In the genomic region with DNA sequence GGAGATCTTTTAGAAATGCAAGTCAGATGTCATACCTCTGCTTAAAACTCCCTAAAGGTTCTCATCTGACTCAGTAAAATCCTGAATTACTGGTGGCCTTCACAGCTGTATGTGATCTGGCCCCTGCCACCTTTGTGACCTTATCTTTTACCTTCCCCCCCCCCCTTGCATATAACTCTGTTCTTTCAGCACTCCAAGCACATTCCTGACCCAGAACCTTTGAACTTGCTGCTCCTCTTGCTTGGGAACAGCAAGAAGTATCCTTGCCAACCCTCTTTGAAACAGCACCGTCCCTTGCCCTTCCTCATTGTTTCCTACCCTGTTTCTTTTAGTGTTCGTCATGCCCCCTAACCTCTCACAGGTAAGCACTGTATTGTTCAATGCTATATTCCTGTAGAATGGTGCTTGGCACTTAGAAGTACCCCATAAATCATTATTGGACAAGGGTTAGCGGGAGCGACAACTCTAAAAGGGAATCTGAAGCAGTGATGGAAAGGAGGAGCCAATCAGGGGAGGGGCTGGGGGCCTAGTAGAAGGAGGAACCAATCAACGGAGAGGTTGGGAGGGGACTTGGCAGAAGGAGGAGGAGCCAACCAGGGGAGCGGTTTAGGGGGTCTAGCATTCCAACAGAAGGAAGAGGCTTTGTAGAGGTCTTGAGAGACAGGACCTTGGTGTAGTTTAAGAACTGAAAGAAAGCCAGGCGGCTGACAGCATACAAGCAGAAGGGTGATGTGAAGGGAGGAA, we compare ENCODE assay signal across 3 cellular contexts.
TF ChIP-seq lines count a peak whose summit lies in the region.

No MANE protein-coding gene starts in this region.

TF ChIP-seq in liver, 16 proteins besides CTCF, POLR2A, EP300 and RAD21:
- TF ChIP-seq YY1 (IDR thresholded peaks at IDR 0.05) (no peak), SP1 (IDR thresholded peaks at IDR 0.05) (no peak), RXRA (IDR thresholded peaks at IDR 0.05) (no peak), NR2F2 (IDR thresholded peaks at IDR 0.05) (peak; percentile 16), GABPA (IDR thresholded peaks at IDR 0.05 in 1 of 2, conservative IDR thresholded peaks at IDR 0.05 in 1 of 2) (no peak), FOXA1 (IDR thresholded peaks at IDR 0.05) (no peak), JUND (IDR thresholded peaks at IDR 0.05) (no peak), REST (IDR thresholded peaks at IDR 0.05) (no peak), HNF4A (conservative IDR thresholded peaks at IDR 0.05) (no peak)

TF ChIP-seq in HepG2, 621 proteins besides CTCF, POLR2A, EP300 and RAD21:
- TF ChIP-seq HCFC1 (IDR thresholded peaks at IDR 0.05; ENCODE audit: low read depth, low read length) (no peak), ZNF329 (CRISPR knock-in tag; IDR thresholded peaks at IDR 0.05; ENCODE audit: low read depth) (no peak), FOSL2 (CRISPR knock-in tag; IDR thresholded peaks at IDR 0.05) (no peak), GPN1 (CRISPR knock-in tag; IDR thresholded peaks at IDR 0.05; ENCODE audit: borderline replicate concordance) (no peak), TBX3 (IDR thresholded peaks at IDR 0.05; ENCODE audit: borderline replicate concordance) (no peak), RBM39 (IDR thresholded peaks at IDR 0.05; ENCODE audit: low read depth, low read length, poor library complexity, severe bottlenecking) (no peak), THRA (CRISPR knock-in tag; IDR thresholded peaks at IDR 0.05; ENCODE audit: borderline replicate concordance) (no peak), ZNF839 (CRISPR knock-in tag; IDR thresholded peaks at IDR 0.05; ENCODE audit: borderline replicate concordance) (no peak), CAMTA2 (CRISPR knock-in tag; IDR thresholded peaks at IDR 0.05; ENCODE audit: borderline replicate concordance) (no peak)

TF ChIP-seq in GM12891, 5 proteins besides CTCF, POLR2A, EP300 and RAD21:
- TF ChIP-seq POU2F2 (IDR thresholded peaks at IDR 0.05; ENCODE audit: low read depth, low read length) (no peak), SPI1 (IDR thresholded peaks at IDR 0.05; ENCODE audit: low read depth, low read length) (no peak), PAX5 (IDR thresholded peaks at IDR 0.05; ENCODE audit: insufficient read depth, low read length, severe bottlenecking) (no peak), TAF1 (IDR thresholded peaks at IDR 0.05; ENCODE audit: low read depth, low read length) (no peak), POLR2AphosphoS5 (IDR thresholded peaks at IDR 0.05; ENCODE audit: low read depth, low read length) (no peak)
